Comparison of ENCODE assay signal across 1 cellular context in the genomic region with DNA sequence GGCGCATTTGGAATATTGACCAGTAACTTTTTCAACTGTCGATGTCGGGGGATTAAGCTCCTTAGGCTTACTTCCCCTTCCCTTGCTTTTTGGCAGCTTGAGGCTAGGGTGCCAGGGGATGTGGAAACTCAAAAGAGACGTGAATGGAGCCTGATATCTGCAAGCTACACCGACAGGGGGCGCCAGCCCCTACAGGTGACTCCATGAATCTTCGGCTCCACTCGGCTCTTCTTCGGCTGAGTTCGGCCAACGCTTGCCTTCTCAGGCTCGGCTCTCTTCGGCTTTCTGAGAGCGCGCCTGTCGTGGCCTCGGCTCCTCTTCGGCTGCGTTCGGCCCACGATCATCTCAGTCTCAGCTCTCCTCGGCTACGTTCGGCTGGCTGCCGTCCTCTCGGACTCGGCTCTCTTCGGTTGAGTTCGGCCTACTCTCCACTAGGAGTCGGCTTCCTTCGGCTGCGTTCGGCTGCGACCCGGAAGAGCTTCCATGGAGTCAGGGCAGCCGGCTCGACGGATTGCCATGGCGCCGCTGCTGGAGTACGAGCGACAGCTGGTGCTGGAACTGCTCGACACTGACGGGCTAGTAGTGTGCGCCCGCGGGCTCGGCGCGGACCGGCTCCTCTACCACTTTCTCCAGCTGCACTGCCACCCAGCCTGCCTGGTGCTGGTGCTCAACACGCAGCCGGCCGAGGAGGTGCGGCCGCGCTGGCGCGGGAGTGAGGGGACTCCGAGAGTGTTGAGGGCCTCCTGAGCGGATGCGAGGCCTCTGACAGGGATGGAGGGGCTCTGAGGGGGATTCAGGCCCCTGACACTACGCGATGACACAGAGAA.
A peak's percentile ranks its signal among the peaks of the same experiment; 100 is the strongest.
TF ChIP-seq lines count a peak whose summit lies in the region.

A gene (plus strand): TSS at position 472 of the 827 bp plus-strand sequence. CDS start 12 bp downstream, at position 484.

TF ChIP-seq in HepG2, 621 proteins besides CTCF, POLR2A, EP300 and RAD21 (continued from another document and continues in another):
- TF ChIP-seq RXRB (CRISPR knock-in tag; IDR thresholded peaks at IDR 0.05; ENCODE audit: borderline replicate concordance) (peak; percentile 47; the same call in 1 of the 2 replicates), HMG20B (CRISPR knock-in tag; conservative IDR thresholded peaks at IDR 0.05) (0 out of 2 replicates have a peak, but pooled peaks have one; percentile 17), ATF1 (CRISPR knock-in tag; IDR thresholded peaks at IDR 0.05) (no peak), ZNF263 (CRISPR knock-in tag; IDR thresholded peaks at IDR 0.05) (peak; percentile 81), ZNF234 (CRISPR knock-in tag; conservative IDR thresholded peaks at IDR 0.05) (0 out of 2 replicates have a peak, but pooled peaks have one; percentile 67), JUND (CRISPR knock-in tag; IDR thresholded peaks at IDR 0.05) (no peak), ZNF577 (CRISPR knock-in tag; IDR thresholded peaks at IDR 0.05; ENCODE audit: borderline replicate concordance, low read depth) (peak; percentile 80; the same call in 1 of the 2 replicates), DR1 (CRISPR knock-in tag; IDR thresholded peaks at IDR 0.05) (peak; percentile 91), KLF16 (CRISPR knock-in tag; IDR thresholded peaks at IDR 0.05) (peak; percentile 84 to 88; a peak in 3 of 4 replicates), ZBTB42 (CRISPR knock-in tag; IDR thresholded peaks at IDR 0.05) (no peak), ZNF224 (CRISPR knock-in tag; IDR thresholded peaks at IDR 0.05) (peak; percentile 98), ELF3 (CRISPR knock-in tag; IDR thresholded peaks at IDR 0.05) (peak; percentile 72), MATR3 (CRISPR knock-in tag; IDR thresholded peaks at IDR 0.05) (peak; percentile 77; the same call in 1 of the 2 replicates), CBX2 (IDR thresholded peaks at IDR 0.05; ENCODE audit: low read depth, low read length) (no peak), CBX2 (CRISPR knock-in tag; IDR thresholded peaks at IDR 0.05; ENCODE audit: low read depth) (no peak), ZSCAN21 (CRISPR knock-in tag; IDR thresholded peaks at IDR 0.05; ENCODE audit: borderline replicate concordance) (peak; percentile 92; the same call in 1 of the 2 replicates), REL (CRISPR knock-in tag; conservative IDR thresholded peaks at IDR 0.05) (no peak), ELF1 (CRISPR knock-in tag; IDR thresholded peaks at IDR 0.05) (peak; percentile 98), ZNF138 (CRISPR knock-in tag; IDR thresholded peaks at IDR 0.05; ENCODE audit: low read depth) (peak; percentile 91), GPN1 (CRISPR knock-in tag; IDR thresholded peaks at IDR 0.05; ENCODE audit: borderline replicate concordance) (peak; percentile 48; the same call in 1 of the 2 replicates), ZNF367 (CRISPR knock-in tag; IDR thresholded peaks at IDR 0.05; ENCODE audit: borderline replicate concordance) (no peak), RFX5 (IDR thresholded peaks at IDR 0.05; ENCODE audit: low read depth, low read length) (no peak), ZSCAN12 (CRISPR knock-in tag; IDR thresholded peaks at IDR 0.05) (peak; percentile 70; the same call in 1 of the 2 replicates), ZNF607 (CRISPR knock-in tag; IDR thresholded peaks at IDR 0.05; ENCODE audit: borderline replicate concordance) (peak; percentile 92), ZFP62 (CRISPR knock-in tag; IDR thresholded peaks at IDR 0.05) (no peak; the same call in 1 of the 2 replicates), ZNF17 (CRISPR knock-in tag; IDR thresholded peaks at IDR 0.05) (no peak), ZNF468 (CRISPR knock-in tag; IDR thresholded peaks at IDR 0.05) (no peak), CCDC6 (CRISPR knock-in tag; IDR thresholded peaks at IDR 0.05) (peak; percentile 94), CAMTA2 (CRISPR knock-in tag; IDR thresholded peaks at IDR 0.05; ENCODE audit: borderline replicate concordance) (0 out of 2 replicates have a peak, but pooled peaks have one; percentile 58), NFYB (CRISPR knock-in tag; IDR thresholded peaks at IDR 0.05) (0 out of 2 replicates have a peak, but pooled peaks have one; percentile 38), ZNF713 (CRISPR knock-in tag; IDR thresholded peaks at IDR 0.05) (peak; percentile 68; the same call in 1 of the 2 replicates), ZNF724P (CRISPR knock-in tag; IDR thresholded peaks at IDR 0.05; ENCODE audit: borderline replicate concordance) (peak; percentile 73; the same call in 1 of the 2 replicates), NRL (CRISPR knock-in tag; IDR thresholded peaks at IDR 0.05; ENCODE audit: borderline replicate concordance) (peak; percentile 98), AGO2 (optimal IDR thresholded peaks at IDR 0.05; ENCODE audit: low read depth, low read length) (peak; percentile 79), TBP (CRISPR knock-in tag; IDR thresholded peaks at IDR 0.05) (peak; percentile 98), ZNF678 (CRISPR knock-in tag; IDR thresholded peaks at IDR 0.05) (peak; percentile 55; the same call in 1 of the 2 replicates), NFE2L1 (CRISPR knock-in tag; IDR thresholded peaks at IDR 0.05; ENCODE audit: borderline replicate concordance) (no peak; the same call in 1 of the 2 replicates), ZNF530 (CRISPR knock-in tag; IDR thresholded peaks at IDR 0.05; ENCODE audit: low read depth) (no peak), MAF1 (CRISPR knock-in tag; IDR thresholded peaks at IDR 0.05; ENCODE audit: borderline replicate concordance) (peak; percentile 92; the same call in 1 of the 2 replicates), AHR (CRISPR knock-in tag; IDR thresholded peaks at IDR 0.05) (peak; percentile 81; the same call in 1 of the 2 replicates), GLI4 (CRISPR knock-in tag; IDR thresholded peaks at IDR 0.05; ENCODE audit: borderline replicate concordance) (peak; percentile 99), ZFP41 (CRISPR knock-in tag; IDR thresholded peaks at IDR 0.05; ENCODE audit: borderline replicate concordance) (peak; percentile 61; the same call in 1 of the 2 replicates)
- TF ChIP-seq, protein P1, sequence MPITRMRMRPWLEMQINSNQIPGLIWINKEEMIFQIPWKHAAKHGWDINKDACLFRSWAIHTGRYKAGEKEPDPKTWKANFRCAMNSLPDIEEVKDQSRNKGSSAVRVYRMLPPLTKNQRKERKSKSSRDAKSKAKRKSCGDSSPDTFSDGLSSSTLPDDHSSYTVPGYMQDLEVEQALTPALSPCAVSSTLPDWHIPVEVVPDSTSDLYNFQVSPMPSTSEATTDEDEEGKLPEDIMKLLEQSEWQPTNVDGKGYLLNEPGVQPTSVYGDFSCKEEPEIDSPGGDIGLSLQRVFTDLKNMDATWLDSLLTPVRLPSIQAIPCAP (CRISPR knock-in tag; IDR thresholded peaks at IDR 0.05; ENCODE audit: low read depth) = no peak
- TF ChIP-seq, protein P2, sequence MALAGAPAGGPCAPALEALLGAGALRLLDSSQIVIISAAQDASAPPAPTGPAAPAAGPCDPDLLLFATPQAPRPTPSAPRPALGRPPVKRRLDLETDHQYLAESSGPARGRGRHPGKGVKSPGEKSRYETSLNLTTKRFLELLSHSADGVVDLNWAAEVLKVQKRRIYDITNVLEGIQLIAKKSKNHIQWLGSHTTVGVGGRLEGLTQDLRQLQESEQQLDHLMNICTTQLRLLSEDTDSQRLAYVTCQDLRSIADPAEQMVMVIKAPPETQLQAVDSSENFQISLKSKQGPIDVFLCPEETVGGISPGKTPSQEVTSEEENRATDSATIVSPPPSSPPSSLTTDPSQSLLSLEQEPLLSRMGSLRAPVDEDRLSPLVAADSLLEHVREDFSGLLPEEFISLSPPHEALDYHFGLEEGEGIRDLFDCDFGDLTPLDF (CRISPR knock-in tag; IDR thresholded peaks at IDR 0.05) = peak; percentile 65
- TF ChIP-seq, protein P3, sequence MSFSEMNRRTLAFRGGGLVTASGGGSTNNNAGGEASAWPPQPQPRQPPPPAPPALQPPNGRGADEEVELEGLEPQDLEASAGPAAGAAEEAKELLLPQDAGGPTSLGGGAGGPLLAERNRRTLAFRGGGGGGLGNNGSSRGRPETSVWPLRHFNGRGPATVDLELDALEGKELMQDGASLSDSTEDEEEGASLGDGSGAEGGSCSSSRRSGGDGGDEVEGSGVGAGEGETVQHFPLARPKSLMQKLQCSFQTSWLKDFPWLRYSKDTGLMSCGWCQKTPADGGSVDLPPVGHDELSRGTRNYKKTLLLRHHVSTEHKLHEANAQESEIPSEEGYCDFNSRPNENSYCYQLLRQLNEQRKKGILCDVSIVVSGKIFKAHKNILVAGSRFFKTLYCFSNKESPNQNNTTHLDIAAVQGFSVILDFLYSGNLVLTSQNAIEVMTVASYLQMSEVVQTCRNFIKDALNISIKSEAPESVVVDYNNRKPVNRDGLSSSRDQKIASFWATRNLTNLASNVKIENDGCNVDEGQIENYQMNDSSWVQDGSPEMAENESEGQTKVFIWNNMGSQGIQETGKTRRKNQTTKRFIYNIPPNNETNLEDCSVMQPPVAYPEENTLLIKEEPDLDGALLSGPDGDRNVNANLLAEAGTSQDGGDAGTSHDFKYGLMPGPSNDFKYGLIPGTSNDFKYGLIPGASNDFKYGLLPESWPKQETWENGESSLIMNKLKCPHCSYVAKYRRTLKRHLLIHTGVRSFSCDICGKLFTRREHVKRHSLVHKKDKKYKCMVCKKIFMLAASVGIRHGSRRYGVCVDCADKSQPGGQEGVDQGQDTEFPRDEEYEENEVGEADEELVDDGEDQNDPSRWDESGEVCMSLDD (CRISPR knock-in tag; IDR thresholded peaks at IDR 0.05; ENCODE audit: borderline replicate concordance) = peak; percentile 61; the same call in 1 of the 2 replicates
- TF ChIP-seq, protein P4, sequence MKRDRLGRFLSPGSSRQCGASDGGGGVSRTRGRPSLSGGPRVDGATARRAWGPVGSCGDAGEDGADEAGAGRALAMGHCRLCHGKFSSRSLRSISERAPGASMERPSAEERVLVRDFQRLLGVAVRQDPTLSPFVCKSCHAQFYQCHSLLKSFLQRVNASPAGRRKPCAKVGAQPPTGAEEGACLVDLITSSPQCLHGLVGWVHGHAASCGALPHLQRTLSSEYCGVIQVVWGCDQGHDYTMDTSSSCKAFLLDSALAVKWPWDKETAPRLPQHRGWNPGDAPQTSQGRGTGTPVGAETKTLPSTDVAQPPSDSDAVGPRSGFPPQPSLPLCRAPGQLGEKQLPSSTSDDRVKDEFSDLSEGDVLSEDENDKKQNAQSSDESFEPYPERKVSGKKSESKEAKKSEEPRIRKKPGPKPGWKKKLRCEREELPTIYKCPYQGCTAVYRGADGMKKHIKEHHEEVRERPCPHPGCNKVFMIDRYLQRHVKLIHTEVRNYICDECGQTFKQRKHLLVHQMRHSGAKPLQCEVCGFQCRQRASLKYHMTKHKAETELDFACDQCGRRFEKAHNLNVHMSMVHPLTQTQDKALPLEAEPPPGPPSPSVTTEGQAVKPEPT (CRISPR knock-in tag; IDR thresholded peaks at IDR 0.05; ENCODE audit: low read depth) = 0 out of 2 replicates have a peak, but pooled peaks have one; percentile 66
- TF ChIP-seq, protein P5, sequence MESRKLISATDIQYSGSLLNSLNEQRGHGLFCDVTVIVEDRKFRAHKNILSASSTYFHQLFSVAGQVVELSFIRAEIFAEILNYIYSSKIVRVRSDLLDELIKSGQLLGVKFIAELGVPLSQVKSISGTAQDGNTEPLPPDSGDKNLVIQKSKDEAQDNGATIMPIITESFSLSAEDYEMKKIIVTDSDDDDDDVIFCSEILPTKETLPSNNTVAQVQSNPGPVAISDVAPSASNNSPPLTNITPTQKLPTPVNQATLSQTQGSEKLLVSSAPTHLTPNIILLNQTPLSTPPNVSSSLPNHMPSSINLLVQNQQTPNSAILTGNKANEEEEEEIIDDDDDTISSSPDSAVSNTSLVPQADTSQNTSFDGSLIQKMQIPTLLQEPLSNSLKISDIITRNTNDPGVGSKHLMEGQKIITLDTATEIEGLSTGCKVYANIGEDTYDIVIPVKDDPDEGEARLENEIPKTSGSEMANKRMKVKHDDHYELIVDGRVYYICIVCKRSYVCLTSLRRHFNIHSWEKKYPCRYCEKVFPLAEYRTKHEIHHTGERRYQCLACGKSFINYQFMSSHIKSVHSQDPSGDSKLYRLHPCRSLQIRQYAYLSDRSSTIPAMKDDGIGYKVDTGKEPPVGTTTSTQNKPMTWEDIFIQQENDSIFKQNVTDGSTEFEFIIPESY (CRISPR knock-in tag; IDR thresholded peaks at IDR 0.05) = peak; percentile 19; the same call in 1 of the 2 replicates
- TF ChIP-seq, protein P6, sequence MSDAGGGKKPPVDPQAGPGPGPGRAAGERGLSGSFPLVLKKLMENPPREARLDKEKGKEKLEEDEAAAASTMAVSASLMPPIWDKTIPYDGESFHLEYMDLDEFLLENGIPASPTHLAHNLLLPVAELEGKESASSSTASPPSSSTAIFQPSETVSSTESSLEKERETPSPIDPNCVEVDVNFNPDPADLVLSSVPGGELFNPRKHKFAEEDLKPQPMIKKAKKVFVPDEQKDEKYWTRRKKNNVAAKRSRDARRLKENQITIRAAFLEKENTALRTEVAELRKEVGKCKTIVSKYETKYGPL (CRISPR knock-in tag; IDR thresholded peaks at IDR 0.05) = peak; percentile 79; the same call in 1 of the 2 replicates
- TF ChIP-seq, protein P7, sequence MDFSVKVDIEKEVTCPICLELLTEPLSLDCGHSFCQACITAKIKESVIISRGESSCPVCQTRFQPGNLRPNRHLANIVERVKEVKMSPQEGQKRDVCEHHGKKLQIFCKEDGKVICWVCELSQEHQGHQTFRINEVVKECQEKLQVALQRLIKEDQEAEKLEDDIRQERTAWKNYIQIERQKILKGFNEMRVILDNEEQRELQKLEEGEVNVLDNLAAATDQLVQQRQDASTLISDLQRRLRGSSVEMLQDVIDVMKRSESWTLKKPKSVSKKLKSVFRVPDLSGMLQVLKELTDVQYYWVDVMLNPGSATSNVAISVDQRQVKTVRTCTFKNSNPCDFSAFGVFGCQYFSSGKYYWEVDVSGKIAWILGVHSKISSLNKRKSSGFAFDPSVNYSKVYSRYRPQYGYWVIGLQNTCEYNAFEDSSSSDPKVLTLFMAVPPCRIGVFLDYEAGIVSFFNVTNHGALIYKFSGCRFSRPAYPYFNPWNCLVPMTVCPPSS (IDR thresholded peaks at IDR 0.05) = no peak
- TF ChIP-seq, protein P8, sequence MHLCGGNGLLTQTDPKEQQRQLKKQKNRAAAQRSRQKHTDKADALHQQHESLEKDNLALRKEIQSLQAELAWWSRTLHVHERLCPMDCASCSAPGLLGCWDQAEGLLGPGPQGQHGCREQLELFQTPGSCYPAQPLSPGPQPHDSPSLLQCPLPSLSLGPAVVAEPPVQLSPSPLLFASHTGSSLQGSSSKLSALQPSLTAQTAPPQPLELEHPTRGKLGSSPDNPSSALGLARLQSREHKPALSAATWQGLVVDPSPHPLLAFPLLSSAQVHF (CRISPR knock-in tag; IDR thresholded peaks at IDR 0.05) = peak; percentile 80; the same call in 1 of the 2 replicates
- TF ChIP-seq, protein P9, sequence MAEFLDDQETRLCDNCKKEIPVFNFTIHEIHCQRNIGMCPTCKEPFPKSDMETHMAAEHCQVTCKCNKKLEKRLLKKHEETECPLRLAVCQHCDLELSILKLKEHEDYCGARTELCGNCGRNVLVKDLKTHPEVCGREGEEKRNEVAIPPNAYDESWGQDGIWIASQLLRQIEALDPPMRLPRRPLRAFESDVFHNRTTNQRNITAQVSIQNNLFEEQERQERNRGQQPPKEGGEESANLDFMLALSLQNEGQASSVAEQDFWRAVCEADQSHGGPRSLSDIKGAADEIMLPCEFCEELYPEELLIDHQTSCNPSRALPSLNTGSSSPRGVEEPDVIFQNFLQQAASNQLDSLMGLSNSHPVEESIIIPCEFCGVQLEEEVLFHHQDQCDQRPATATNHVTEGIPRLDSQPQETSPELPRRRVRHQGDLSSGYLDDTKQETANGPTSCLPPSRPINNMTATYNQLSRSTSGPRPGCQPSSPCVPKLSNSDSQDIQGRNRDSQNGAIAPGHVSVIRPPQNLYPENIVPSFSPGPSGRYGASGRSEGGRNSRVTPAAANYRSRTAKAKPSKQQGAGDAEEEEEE (CRISPR knock-in tag; IDR thresholded peaks at IDR 0.05; ENCODE audit: borderline replicate concordance) = peak; percentile 95
